27 cellular contexts compared by ENCODE assay signal in genomic region chr2:29394311-29394710, GRCh38.
"Had no signal": no experiment of that assay in that cellular context is flagged by ENCODE, and none has a peak within 500 bp of the region (broad histone marks: within the 10 kb centered on the region; RNA-seq: fewer than 3 reads in every experiment).

No MANE protein-coding gene starts in this region.

- H3K4me2 ChIP-seq: hepatocyte had no signal

- H3K36me3 Mint-ChIP-seq: naive thymus-derived CD4-positive, alpha-beta T cell; stimulated activated naive B cell treated with anti-CD40 and anti-IgM and Interleukin-4, amounts not matched to agents 10 μg/mL and 1 μg/mL and 100 μg/mL, for 72 hours had no signal

- H2AFZ ChIP-seq: hepatocyte had no signal

- H3K36me3 ChIP-seq: gastrocnemius medialis, heart left ventricle, left lung, ovary, sigmoid colon, spleen, suprapubic skin, vagina had no signal

- H3K27me3 ChIP-seq: gastrocnemius medialis, ovary, sigmoid colon, vagina had no signal

- H3K4me3 ChIP-seq: dorsolateral prefrontal cortex, gastrocnemius medialis, heart left ventricle, hepatocyte, left lung, ovary, psoas muscle, sigmoid colon, skin epidermis, spleen, suprapubic skin, vagina had no signal

- H3K9me3 Mint-ChIP-seq: nephron; stimulated activated naive B cell treated with anti-CD40 and anti-IgM and Interleukin-4, amounts not matched to agents 10 μg/mL and 1 μg/mL and 100 μg/mL, for 72 hours; stimulated activated naive CD8-positive, alpha-beta T cell treated with anti-CD3 and anti-CD28 coated beads, Interleukin-15, Interleukin-2, amounts not matched to agents 100 ng/mL and 50 ng/mL, for 24 hours had no signal

- DNase-seq: dorsolateral prefrontal cortex; effector CD4-positive, alpha-beta T cell; foreskin fibroblast; gastrocnemius medialis; heart left ventricle; left cardiac atrium; left lung; mesenchymal stem cell; midbrain; naive thymus-derived CD4-positive, alpha-beta T cell; occipital lobe; ovary; posterior cingulate gyrus; psoas muscle; right cardiac atrium; sigmoid colon; spleen; stimulated activated CD4-positive, alpha-beta T cell treated with anti-CD3 and anti-CD28 coated beads, Interleukin-2, amount 100 ng/mL, for 48 hours; stimulated activated naive B cell treated with anti-CD40 and anti-IgM and Interleukin-4, amounts not matched to agents 10 μg/mL and 1 μg/mL and 100 μg/mL, for 72 hours; trophoblast cell had no signal

- H3K4me1 ChIP-seq: gastrocnemius medialis, heart left ventricle, left lung, psoas muscle, sigmoid colon, spleen, suprapubic skin, vagina had no signal

- H3K27ac Mint-ChIP-seq: naive thymus-derived CD4-positive, alpha-beta T cell; nephron; stimulated activated naive B cell treated with anti-CD40 and anti-IgM and Interleukin-4, amounts not matched to agents 10 μg/mL and 1 μg/mL and 100 μg/mL, for 72 hours; stimulated activated naive CD8-positive, alpha-beta T cell treated with anti-CD3 and anti-CD28 coated beads, Interleukin-15, Interleukin-2, amounts not matched to agents 100 ng/mL and 50 ng/mL, for 24 hours had no signal

- H3K27ac ChIP-seq: dorsolateral prefrontal cortex, epithelial cell of prostate, gastrocnemius medialis, heart left ventricle, hepatocyte, left lung, ovary, psoas muscle, sigmoid colon, skin epidermis, spleen, suprapubic skin, vagina had no signal

- H3K4me3 Mint-ChIP-seq: naive thymus-derived CD4-positive, alpha-beta T cell; nephron; stimulated activated naive B cell treated with anti-CD40 and anti-IgM and Interleukin-4, amounts not matched to agents 10 μg/mL and 1 μg/mL and 100 μg/mL, for 72 hours; stimulated activated naive CD8-positive, alpha-beta T cell treated with anti-CD3 and anti-CD28 coated beads, Interleukin-15, Interleukin-2, amounts not matched to agents 100 ng/mL and 50 ng/mL, for 24 hours had no signal

- H3K4me1 Mint-ChIP-seq: naive thymus-derived CD4-positive, alpha-beta T cell; stimulated activated naive B cell treated with anti-CD40 and anti-IgM and Interleukin-4, amounts not matched to agents 10 μg/mL and 1 μg/mL and 100 μg/mL, for 72 hours had no signal

- H3K9me3 ChIP-seq: gastrocnemius medialis, heart left ventricle, left lung, ovary, psoas muscle, sigmoid colon, spleen, suprapubic skin, vagina had no signal
